ENCODE assay signal across 8 cellular contexts in the genomic region with DNA sequence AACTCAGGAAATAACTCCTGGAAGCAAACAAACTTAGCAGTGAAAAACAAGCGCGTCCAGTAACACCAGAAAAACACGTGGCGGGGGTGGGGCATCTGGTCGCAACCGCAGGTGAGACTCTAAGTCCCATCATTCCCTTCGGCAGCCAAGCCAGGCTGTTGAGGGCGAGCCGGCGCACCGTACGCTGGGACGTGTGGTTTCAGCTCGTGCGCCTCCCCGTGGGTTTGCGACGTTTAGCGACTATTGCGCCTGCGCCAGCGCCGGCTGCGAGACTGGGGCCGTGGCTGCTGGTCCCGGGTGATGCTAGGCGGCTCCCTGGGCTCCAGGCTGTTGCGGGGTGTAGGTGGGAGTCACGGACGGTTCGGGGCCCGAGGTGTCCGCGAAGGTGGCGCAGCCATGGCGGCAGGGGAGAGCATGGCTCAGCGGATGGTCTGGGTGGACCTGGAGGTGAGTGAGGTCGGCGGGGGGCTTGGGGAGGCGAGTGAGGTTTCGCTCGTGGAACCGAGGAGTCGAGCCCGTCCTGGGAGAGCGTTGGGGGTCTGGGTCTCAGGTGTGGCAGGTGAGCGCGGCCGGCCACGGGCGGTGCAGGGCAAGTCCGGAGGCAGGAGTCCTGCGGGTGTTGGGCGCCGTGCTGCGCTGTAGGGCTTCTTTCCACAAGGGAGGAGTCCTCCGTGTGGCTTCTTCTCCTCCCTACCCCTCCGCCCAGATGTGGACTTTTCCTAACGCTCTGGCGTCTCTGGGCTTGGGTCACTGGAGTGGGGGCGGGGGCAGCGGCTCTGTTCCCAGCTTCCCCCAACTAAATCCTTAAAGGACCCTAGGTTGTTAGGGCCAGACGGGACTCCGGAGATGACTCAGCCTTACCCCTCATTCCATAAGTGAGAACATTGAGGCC. TPM values are rescaled to one million over a fixed set of nuclear protein-coding genes. Genes with fewer than 3 reads are reported as not detected.
DNase-seq lines count a peak whose midpoint lies in the region; ATAC-seq and TF ChIP-seq lines count a peak whose summit lies in the region.

A gene (plus strand): TSS at position 239 of the 892 bp plus-strand sequence. CDS start 62 bp downstream, at position 301.

- peaks cover 16% of the 10 kb centered on the region for H3K36me3 Mint-ChIP-seq in activated CD4-positive, alpha-beta T cell treated with anti-CD3 and anti-CD28 coated beads, Interleukin-2, amount 10 ng/mL, durations not matched to agents 7 days and 5 days (ENCODE audit: low read depth)

- H3K4me1 Mint-ChIP-seq in activated CD4-positive, alpha-beta T cell treated with anti-CD3 and anti-CD28 coated beads, Interleukin-2, amount 10 ng/mL, durations not matched to agents 7 days and 5 days = peaks cover 34% of the 10 kb centered on the region

- H3K27ac ChIP-seq in C4-2B = peak within 1 kb of the TSS; percentile 94

- CTCF ChIA-PET in activated CD4-positive, alpha-beta T cell treated with anti-CD3 and anti-CD28 coated beads, Interleukin-2, amount 10 ng/mL, durations not matched to agents 7 days and 5 days (lab: Charles Lee) = interaction anchor here (0.7 to 0.8 kb wide), 3 partner anchors 13 to 29 kb away, joined by 3 to 4 read pairs (median 3); no protein-coding TSS in a partner anchor

- no peaks in the 10 kb centered on the region for H3K9me3 Mint-ChIP-seq in activated CD4-positive, alpha-beta T cell treated with anti-CD3 and anti-CD28 coated beads, Interleukin-2, amount 10 ng/mL, durations not matched to agents 7 days and 5 days

- H3K27me3 Mint-ChIP-seq in activated CD4-positive, alpha-beta T cell treated with anti-CD3 and anti-CD28 coated beads, Interleukin-2, amount 10 ng/mL, durations not matched to agents 7 days and 5 days = no peaks in the 10 kb centered on the region

- peak within 1 kb of the TSS; percentile 93 for H3K27ac Mint-ChIP-seq in activated CD4-positive, alpha-beta T cell treated with anti-CD3 and anti-CD28 coated beads, Interleukin-2, amount 10 ng/mL, durations not matched to agents 7 days and 5 days

- ATAC-seq in GM19328 (IDR thresholded peaks at IDR 0.05; ENCODE audit: unreplicated experiment) = peak; percentile 98
- peak; percentile 99 for ATAC-seq in HG03520 (IDR thresholded peaks at IDR 0.05; ENCODE audit: unreplicated experiment)

- POLR2A ChIA-PET in activated CD4-positive, alpha-beta T cell treated with anti-CD3 and anti-CD28 coated beads, Interleukin-2, amount 10 ng/mL, durations not matched to agents 7 days and 5 days (lab: Charles Lee) = interaction anchor here (0.5 kb wide), 1 partner anchor 10 kb away, joined by 4 read pairs; no protein-coding TSS in a partner anchor

- DNase-seq in NCI-H69 (lab: John Stamatoyannopoulos, UW) (peak; percentile 99), cortex of kidney (lab: John Stamatoyannopoulos, UW) (peak; percentile 30), left kidney (ENCODE audit: low read depth, low spot score) (peak; percentile 98)
- peak; percentile 96 for DNase-seq in activated CD4-positive, alpha-beta T cell treated with anti-CD3 and anti-CD28 coated beads, Interleukin-2, amount 10 ng/mL, durations not matched to agents 7 days and 5 days
- DNase-seq in stimulated activated CD4-positive, alpha-beta T cell treated with anti-CD3 and anti-CD28 coated beads, Interleukin-2, amount 100 ng/mL, for 24 hours = peak; percentile 93 to 94

- peak; percentile 17; the same call in 1 of the 2 replicates for TF ChIP-seq CTCF in C4-2B (conservative IDR thresholded peaks at IDR 0.05)

- peak within 1 kb of the TSS; percentile 97 for H3K4me3 Mint-ChIP-seq in activated CD4-positive, alpha-beta T cell treated with anti-CD3 and anti-CD28 coated beads, Interleukin-2, amount 10 ng/mL, durations not matched to agents 7 days and 5 days

RNA-seq across cellular contexts. Expression of the gene that starts here (rescaled TPM):
- 10 to 100 TPM; 73.4 to 77.7 TPM for total RNA-seq in activated CD4-positive, alpha-beta T cell treated with anti-CD3 and anti-CD28 coated beads, Interleukin-2, amount 10 ng/mL, durations not matched to agents 7 days and 5 days

Comparison
In these comparisons a context has a peak if more than half of its experiments do, and no peak if none do; other contexts are left out.
1. Peak in every context shown above with its lines: DNase-seq, ATAC-seq and H3K27ac ChIP-seq.
2. DNase-seq: peak in every context shown above with its lines; median percentile 99 in NCI-H69; 98 in left kidney; 96 in activated CD4-positive, alpha-beta T cell treated with anti-CD3 and anti-CD28 coated beads, Interleukin-2, amount 10 ng/mL, durations not matched to agents 7 days and 5 days; 94 in stimulated activated CD4-positive, alpha-beta T cell treated with anti-CD3 and anti-CD28 coated beads, Interleukin-2, amount 100 ng/mL, for 24 hours; 30 in cortex of kidney.